In genomic region chr7:27910341-27910740, GRCh38 we compare ENCODE assay signal across 1 cellular context.
A peak's percentile ranks its signal among the peaks of the same experiment; 100 is the strongest.
TF ChIP-seq lines count a peak whose summit lies in the region.

No MANE protein-coding gene starts in this region.

TF ChIP-seq in H1, 55 proteins besides CTCF, POLR2A, EP300 and RAD21:
- TF ChIP-seq KDM1A (IDR thresholded peaks at IDR 0.05; ENCODE audit: borderline replicate concordance, low read length) = no peak
- TF ChIP-seq TEAD4 (IDR thresholded peaks at IDR 0.05; ENCODE audit: low read depth, low read length) = peak; percentile 97
- TF ChIP-seq ATF2 (IDR thresholded peaks at IDR 0.05; ENCODE audit: low read length) = no peak
- TF ChIP-seq BACH1 (IDR thresholded peaks at IDR 0.05; ENCODE audit: low read length) = no peak
- TF ChIP-seq PHF8 (conservative IDR thresholded peaks at IDR 0.05; ENCODE audit: low read depth, low read length) = no peak
- peak; percentile 88 for TF ChIP-seq TCF12 (IDR thresholded peaks at IDR 0.05; ENCODE audit: low read depth, low read length)
- TF ChIP-seq YY1 (IDR thresholded peaks at IDR 0.05; ENCODE audit: low read depth, low read length) = 0 out of 2 replicates have a peak, but pooled peaks have one; percentile 31
- TF ChIP-seq SIN3A (conservative IDR thresholded peaks at IDR 0.05 in 1 of 2, IDR thresholded peaks at IDR 0.05 in 1 of 2; ENCODE audit: low read depth in 1 of 2, low read length in 2 of 2) = 0 out of 4 replicates have a peak, but pooled peaks of 1 of the 2 experiments have one; percentile 36
- no peak for TF ChIP-seq FOSL1 (IDR thresholded peaks at IDR 0.05; ENCODE audit: insufficient read depth, low read depth, low read length)
- no peak for TF ChIP-seq GTF2F1 (IDR thresholded peaks at IDR 0.05; ENCODE audit: borderline replicate concordance, low read depth, low read length)
- TF ChIP-seq CREB1 (IDR thresholded peaks at IDR 0.05) = no peak
- no peak for TF ChIP-seq KDM5A (IDR thresholded peaks at IDR 0.05; ENCODE audit: low read length)
- TF ChIP-seq SP1 (IDR thresholded peaks at IDR 0.05; ENCODE audit: low read depth, low read length) = peak; percentile 88
- no peak for TF ChIP-seq USF2 (IDR thresholded peaks at IDR 0.05; ENCODE audit: low read length)
- TF ChIP-seq RBBP5 (IDR thresholded peaks at IDR 0.05; ENCODE audit: borderline replicate concordance, low read depth, low read length) = 0 out of 2 replicates have a peak, but pooled peaks have one; percentile 48
- no peak for TF ChIP-seq CHD1 (IDR thresholded peaks at IDR 0.05; ENCODE audit: low read depth, low read length)
- no peak for TF ChIP-seq ASH2L (IDR thresholded peaks at IDR 0.05; ENCODE audit: low read length)
- TF ChIP-seq TAF7 (optimal IDR thresholded peaks at IDR 0.05; ENCODE audit: borderline replicate concordance, low read depth, low read length) = no peak
- TF ChIP-seq POU5F1 (IDR thresholded peaks at IDR 0.05; ENCODE audit: low read depth, low read length) = peak; percentile 52
- no peak for TF ChIP-seq CTBP2 (IDR thresholded peaks at IDR 0.05; ENCODE audit: borderline replicate concordance, insufficient read depth, insufficient read length, low read length)
- TF ChIP-seq SRF (IDR thresholded peaks at IDR 0.05; ENCODE audit: low read depth, low read length) = no peak
- no peak for TF ChIP-seq CHD2 (IDR thresholded peaks at IDR 0.05; ENCODE audit: low read length)
- TF ChIP-seq ZNF274 (IDR thresholded peaks at IDR 0.05; ENCODE audit: borderline replicate concordance, extremely low read depth, low read length) = no peak
- TF ChIP-seq CHD7 (IDR thresholded peaks at IDR 0.05; ENCODE audit: insufficient replicate concordance, low read length) = peak; percentile 75
- TF ChIP-seq CEBPB (IDR thresholded peaks at IDR 0.05; ENCODE audit: low read depth, low read length) = no peak
- TF ChIP-seq JUND (IDR thresholded peaks at IDR 0.05; ENCODE audit: low read length) = no peak
- no peak for TF ChIP-seq EGR1 (IDR thresholded peaks at IDR 0.05; ENCODE audit: borderline replicate concordance, low read depth, low read length)
- no peak for TF ChIP-seq GABPA (IDR thresholded peaks at IDR 0.05; ENCODE audit: borderline replicate concordance, insufficient read depth, low read length)
- TF ChIP-seq CBX8 (IDR thresholded peaks at IDR 0.05; ENCODE audit: borderline replicate concordance, low read depth, low read length) = no peak
- no peak for TF ChIP-seq TAF1 (IDR thresholded peaks at IDR 0.05; ENCODE audit: low read depth, low read length)
- peak; percentile 39 for TF ChIP-seq NANOG (IDR thresholded peaks at IDR 0.05; ENCODE audit: insufficient read depth, low read depth, low read length, poor library complexity, severe bottlenecking)
- TF ChIP-seq BCL11A (IDR thresholded peaks at IDR 0.05; ENCODE audit: low read depth in 2 of 2, low read length in 2 of 2) = peak in 1 of 2 experiments; percentile 81
- TF ChIP-seq RNF2 (IDR thresholded peaks at IDR 0.05; ENCODE audit: borderline replicate concordance, low read depth, low read length, missing control alignments, poor library complexity, severe bottlenecking) = no peak
- TF ChIP-seq E2F6 (IDR thresholded peaks at IDR 0.05) = no peak
- TF ChIP-seq RXRA (IDR thresholded peaks at IDR 0.05; ENCODE audit: insufficient read depth, low read depth, low read length) = no peak
- TF ChIP-seq RFX5 (IDR thresholded peaks at IDR 0.05; ENCODE audit: borderline replicate concordance, low read depth, low read length) = no peak
- TF ChIP-seq ATF3 (IDR thresholded peaks at IDR 0.05; ENCODE audit: insufficient read depth, low read depth, low read length) = no peak
- TF ChIP-seq HDAC2 (IDR thresholded peaks at IDR 0.05; ENCODE audit: borderline replicate concordance in 1 of 2, low read depth in 2 of 2, low read length in 2 of 2) = peak; percentile 49 to 75; a peak in 1 of 4 replicates
- no peak for TF ChIP-seq EZH2 (IDR thresholded peaks at IDR 0.05; ENCODE audit: low read depth, low read length, severe bottlenecking)
